10 cellular contexts compared by ENCODE assay signal in genomic region chr22:39266398-39267030, GRCh38. TPM values are rescaled to one million over a fixed set of nuclear protein-coding genes. Genes with fewer than 3 reads are reported as not detected.
DNase-seq lines count a peak whose midpoint lies in the region; ATAC-seq and TF ChIP-seq lines count a peak whose summit lies in the region.
"Had no signal": no experiment of that assay in that cellular context is flagged by ENCODE, and none has a peak within 500 bp of the region (broad histone marks: within the 10 kb centered on the region; RNA-seq: fewer than 3 reads in every experiment).

No MANE protein-coding gene starts in this region.

- DNase-seq in activated naive CD4-positive, alpha-beta T cell treated with anti-CD3 and anti-CD28 coated beads, Interleukin-2, amount 50 U/mL, for 72 hours (ENCODE audit: low spot score in 2 of 2), result peak; percentile 25 to 66
- DNase-seq in activated naive CD4-positive, alpha-beta T cell treated with anti-CD3 and anti-CD28 coated beads, Interleukin-2, amount 50 U/mL, for 16 hours, result no peak
- DNase-seq in activated T-cell treated with anti-CD3 and anti-CD28 coated beads, Interleukin-2, amount 50 U/mL, for 72 hours, result peak; percentile 61 to 69
- DNase-seq in psoas muscle (no peak), osteocyte (ENCODE audit: extremely low spot score, unreplicated experiment) (no peak), NCI-H510A (lab: John Stamatoyannopoulos, UW) (no peak)
- DNase-seq in effector CD8-positive, alpha-beta T cell (lab: John Stamatoyannopoulos, UW), result no peak
- DNase-seq: left cardiac atrium had no signal

- peak overlapping the region; percentile 18 to 53 for H3K4me3 Mint-ChIP-seq in activated T-cell treated with anti-CD3 and anti-CD28 coated beads, Interleukin-2, amount 50 U/mL, for 72 hours
- no peak overlapping the region for H3K4me3 Mint-ChIP-seq in osteocyte (ENCODE audit: unreplicated experiment)

- peaks cover 6% of the 10 kb centered on the region for H3K27me3 Mint-ChIP-seq in activated T-cell treated with anti-CD3 and anti-CD28 coated beads, Interleukin-2, amount 50 U/mL, for 72 hours (ENCODE audit: low read depth)
- no peaks in the 10 kb centered on the region for H3K27me3 Mint-ChIP-seq in osteocyte (ENCODE audit: unreplicated experiment)

- TF ChIP-seq CTCF in psoas muscle (IDR thresholded peaks at IDR 0.05) (no peak), osteocyte (IDR thresholded peaks at IDR 0.05) (no peak)

- H3K4me1 Mint-ChIP-seq in activated T-cell treated with anti-CD3 and anti-CD28 coated beads, Interleukin-2, amount 50 U/mL, for 72 hours (ENCODE audit: low read depth), result peaks cover 36% of the 10 kb centered on the region
- no peaks in the 10 kb centered on the region for H3K4me1 Mint-ChIP-seq in osteocyte (ENCODE audit: unreplicated experiment)

- peaks cover 0 to 1% of the 10 kb centered on the region in 2 donors for H3K36me3 Mint-ChIP-seq in activated naive CD4-positive, alpha-beta T cell treated with anti-CD3 and anti-CD28 coated beads, Interleukin-2, amount 50 U/mL, for 72 hours
- peaks cover 2% of the 10 kb centered on the region in 2 donors for H3K36me3 Mint-ChIP-seq in activated T-cell treated with anti-CD3 and anti-CD28 coated beads, Interleukin-2, amount 50 U/mL, for 72 hours (ENCODE audit: insufficient read depth in 2 of 2)
- peaks cover 2% of the 10 kb centered on the region for H3K36me3 Mint-ChIP-seq in osteocyte (ENCODE audit: unreplicated experiment)

- intact Hi-C loops in psoas muscle (cut with DNase I), result no loop called here

- H3K9me3 Mint-ChIP-seq in activated naive CD4-positive, alpha-beta T cell treated with anti-CD3 and anti-CD28 coated beads, Interleukin-2, amount 50 U/mL, for 72 hours, result peaks cover 0 to 7% of the 10 kb centered on the region in 2 donors
- no peaks in the 10 kb centered on the region for H3K9me3 Mint-ChIP-seq in activated T-cell treated with anti-CD3 and anti-CD28 coated beads, Interleukin-2, amount 50 U/mL, for 72 hours
- H3K9me3 Mint-ChIP-seq in osteocyte (ENCODE audit: unreplicated experiment), result no peaks in the 10 kb centered on the region

- peaks cover 7% of the 10 kb centered on the region for H3K4me1 ChIP-seq in psoas muscle

- peak; percentile 89 to 92 for ATAC-seq in activated naive CD4-positive, alpha-beta T cell treated with anti-CD3 and anti-CD28 coated beads, Interleukin-2, amount 50 U/mL, for 72 hours
- peak; percentile 71 for ATAC-seq in HG03097 (IDR thresholded peaks at IDR 0.05; ENCODE audit: low FRiP score, unreplicated experiment)
- ATAC-seq in activated T-cell treated with anti-CD3 and anti-CD28 coated beads, Interleukin-2, amount 50 U/mL, for 72 hours (replicated peaks in 1 of 2), result peak; percentile 86 to 92
- ATAC-seq in psoas muscle, result peak in 2 of 4 donors; percentile 10 to 19

- H3K4me3 ChIP-seq in psoas muscle, result no peak overlapping the region

- no peaks in the 10 kb centered on the region for H3K9me3 ChIP-seq in psoas muscle

- no peaks in the 10 kb centered on the region for H3K27me3 ChIP-seq in psoas muscle (ENCODE audit: insufficient read depth in 3 of 3, low read length in 2 of 3)

- H3K36me3 ChIP-seq in psoas muscle (ENCODE audit: insufficient read depth in 1 of 2, low read depth in 1 of 2), result no peaks in the 10 kb centered on the region

- peak overlapping the region; percentile 41 for H3K27ac ChIP-seq in psoas muscle
- H3K27ac ChIP-seq: VCaP had no signal

- H3K27ac Mint-ChIP-seq in activated naive CD4-positive, alpha-beta T cell treated with anti-CD3 and anti-CD28 coated beads, Interleukin-2, amount 50 U/mL, for 72 hours, result peak overlapping the region in 1 of 2 donors; percentile 69
- H3K27ac Mint-ChIP-seq in activated T-cell treated with anti-CD3 and anti-CD28 coated beads, Interleukin-2, amount 50 U/mL, for 72 hours, result peak overlapping the region; percentile 73
- H3K27ac Mint-ChIP-seq in osteocyte (ENCODE audit: unreplicated experiment), result no peak overlapping the region

- WGBS in psoas muscle, 3 donors, result 55 to 61% (median 60%) methylated on average over 12 of the region's 12 CpGs

RNA-seq across cellular contexts. Expression of gene PDGFB, which starts 21.7 kb away (rescaled TPM):
- 1 to 10 TPM in 1 of 2 donors, under 1 TPM in 1; 0.46 to 2.9 TPM for total RNA-seq in activated naive CD4-positive, alpha-beta T cell treated with anti-CD3 and anti-CD28 coated beads, Interleukin-2, amount 50 U/mL, for 72 hours
- total RNA-seq in activated T-cell treated with anti-CD3 and anti-CD28 coated beads, Interleukin-2, amount 50 U/mL, for 72 hours, result 1 to 10 TPM; 2.9 to 4.6 TPM
- total RNA-seq in psoas muscle (10 to 100 TPM in 3 of 4 donors, 1 to 10 TPM in 1; 7.5 to 16.4 (median 14.0) TPM), osteocyte (16.8 and 20.0 TPM in 2 replicates)
- polyA plus RNA-seq in psoas muscle, result 10 to 100 TPM in 1 of 3 donors, 1 to 10 TPM in 2; 5.2 to 10.1 (median 5.8) TPM

RNA-seq across cellular contexts. Expression of gene RPL3, which starts 52.9 kb away (rescaled TPM):
- 1,000 to 10,000 TPM; 2,348 to 3,152 TPM for total RNA-seq in activated naive CD4-positive, alpha-beta T cell treated with anti-CD3 and anti-CD28 coated beads, Interleukin-2, amount 50 U/mL, for 72 hours
- total RNA-seq in activated T-cell treated with anti-CD3 and anti-CD28 coated beads, Interleukin-2, amount 50 U/mL, for 72 hours, result 1,000 to 10,000 TPM; 3,380 to 3,455 TPM
- total RNA-seq in psoas muscle (100 to 1,000 TPM; 266 to 539 (median 329) TPM), osteocyte (1,770 and 1,792 TPM in 2 replicates)
- polyA plus RNA-seq in psoas muscle, result 1,000 to 10,000 TPM in 1 of 3 donors, 100 to 1,000 TPM in 2; 470 to 1,471 (median 727) TPM

Comparison
In these comparisons a context has a peak if more than half of its experiments do, and no peak if none do; other contexts are left out.
1. DNase-seq: peak in activated naive CD4-positive, alpha-beta T cell treated with anti-CD3 and anti-CD28 coated beads, Interleukin-2, amount 50 U/mL, for 72 hours (2 of 2) and activated T-cell treated with anti-CD3 and anti-CD28 coated beads, Interleukin-2, amount 50 U/mL, for 72 hours (2 of 2); none in activated naive CD4-positive, alpha-beta T cell treated with anti-CD3 and anti-CD28 coated beads, Interleukin-2, amount 50 U/mL, for 16 hours (single experiment), psoas muscle (0 of 2), effector CD8-positive, alpha-beta T cell (single experiment), osteocyte (single experiment) and NCI-H510A (single experiment).